In the genomic region with DNA sequence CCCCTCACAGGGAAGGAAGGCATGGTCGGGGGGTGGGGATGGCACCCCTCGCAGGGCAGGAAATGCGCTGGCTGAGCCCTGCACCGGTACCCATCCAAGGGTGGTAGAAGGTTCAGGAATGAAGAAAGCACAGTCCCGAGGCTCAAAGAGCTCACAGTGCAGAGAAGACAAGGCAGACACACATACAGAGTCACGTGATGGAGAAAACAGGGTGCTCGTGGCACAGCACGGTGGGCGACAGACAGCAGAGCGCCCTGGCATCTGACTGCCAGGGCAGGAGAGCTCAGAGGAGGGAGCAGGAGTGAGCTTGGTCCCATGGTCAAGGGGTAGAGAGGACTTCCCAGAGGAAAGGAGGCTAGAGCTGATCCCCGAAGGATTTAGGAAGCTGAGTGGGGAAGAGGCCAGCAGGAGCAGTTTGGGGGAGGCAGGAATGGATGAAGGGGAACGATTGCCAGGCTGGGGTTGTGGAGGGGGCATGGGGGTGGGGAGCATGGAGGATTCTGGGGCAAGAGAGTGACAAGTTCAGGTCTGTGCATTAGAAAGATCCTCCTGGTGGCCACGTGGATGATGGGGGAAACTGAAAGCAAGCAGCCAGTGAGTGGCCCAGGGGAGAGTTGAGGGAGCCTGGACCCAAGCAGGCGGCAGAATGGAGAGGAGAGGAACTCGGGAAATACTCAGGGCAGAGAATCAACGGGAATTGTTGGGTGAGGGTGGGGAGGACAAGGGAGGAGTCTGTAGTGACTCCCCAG, we compare ENCODE assay signal across 1 cellular context.
TF ChIP-seq lines count a peak whose summit lies in the region.

No MANE protein-coding gene starts in this region.

TF ChIP-seq in GM12878, 131 proteins besides CTCF, POLR2A, EP300 and RAD21:
- TF ChIP-seq SMARCA5 (IDR thresholded peaks at IDR 0.05) (no peak), NR2F1 (conservative IDR thresholded peaks at IDR 0.05) (no peak), CHD1 (IDR thresholded peaks at IDR 0.05; ENCODE audit: low read depth, low read length) (no peak), BHLHE40 (IDR thresholded peaks at IDR 0.05; ENCODE audit: borderline replicate concordance in 1 of 2, low read depth in 2 of 2, low read length in 1 of 2) (peak in 1 of 2 experiments; percentile 30; a peak in 1 of 4 replicates), MYC (IDR thresholded peaks at IDR 0.05; ENCODE audit: insufficient read depth, insufficient read length, insufficient replicate concordance, low read length, severe bottlenecking) (no peak), ZSCAN29 (IDR thresholded peaks at IDR 0.05) (no peak), MXI1 (IDR thresholded peaks at IDR 0.05; ENCODE audit: low read depth, low read length) (no peak), CHD4 (IDR thresholded peaks at IDR 0.05) (no peak), IKZF2 (IDR thresholded peaks at IDR 0.05) (no peak), JUNB (IDR thresholded peaks at IDR 0.05) (no peak), ZNF24 (IDR thresholded peaks at IDR 0.05) (no peak), STAT3 (IDR thresholded peaks at IDR 0.05; ENCODE audit: low read depth, low read length) (no peak), DPF2 (IDR thresholded peaks at IDR 0.05) (no peak), POU2F2 (IDR thresholded peaks at IDR 0.05; ENCODE audit: borderline replicate concordance, low read depth, low read length) (no peak)
- TF ChIP-seq, protein P1, sequence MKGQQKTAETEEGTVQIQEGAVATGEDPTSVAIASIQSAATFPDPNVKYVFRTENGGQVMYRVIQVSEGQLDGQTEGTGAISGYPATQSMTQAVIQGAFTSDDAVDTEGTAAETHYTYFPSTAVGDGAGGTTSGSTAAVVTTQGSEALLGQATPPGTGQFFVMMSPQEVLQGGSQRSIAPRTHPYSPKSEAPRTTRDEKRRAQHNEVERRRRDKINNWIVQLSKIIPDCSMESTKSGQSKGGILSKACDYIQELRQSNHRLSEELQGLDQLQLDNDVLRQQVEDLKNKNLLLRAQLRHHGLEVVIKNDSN (IDR thresholded peaks at IDR 0.05; ENCODE audit: borderline replicate concordance, extremely low read length, insufficient read depth, low read depth, low read length), result peak; percentile 55
- TF ChIP-seq, protein P2, sequence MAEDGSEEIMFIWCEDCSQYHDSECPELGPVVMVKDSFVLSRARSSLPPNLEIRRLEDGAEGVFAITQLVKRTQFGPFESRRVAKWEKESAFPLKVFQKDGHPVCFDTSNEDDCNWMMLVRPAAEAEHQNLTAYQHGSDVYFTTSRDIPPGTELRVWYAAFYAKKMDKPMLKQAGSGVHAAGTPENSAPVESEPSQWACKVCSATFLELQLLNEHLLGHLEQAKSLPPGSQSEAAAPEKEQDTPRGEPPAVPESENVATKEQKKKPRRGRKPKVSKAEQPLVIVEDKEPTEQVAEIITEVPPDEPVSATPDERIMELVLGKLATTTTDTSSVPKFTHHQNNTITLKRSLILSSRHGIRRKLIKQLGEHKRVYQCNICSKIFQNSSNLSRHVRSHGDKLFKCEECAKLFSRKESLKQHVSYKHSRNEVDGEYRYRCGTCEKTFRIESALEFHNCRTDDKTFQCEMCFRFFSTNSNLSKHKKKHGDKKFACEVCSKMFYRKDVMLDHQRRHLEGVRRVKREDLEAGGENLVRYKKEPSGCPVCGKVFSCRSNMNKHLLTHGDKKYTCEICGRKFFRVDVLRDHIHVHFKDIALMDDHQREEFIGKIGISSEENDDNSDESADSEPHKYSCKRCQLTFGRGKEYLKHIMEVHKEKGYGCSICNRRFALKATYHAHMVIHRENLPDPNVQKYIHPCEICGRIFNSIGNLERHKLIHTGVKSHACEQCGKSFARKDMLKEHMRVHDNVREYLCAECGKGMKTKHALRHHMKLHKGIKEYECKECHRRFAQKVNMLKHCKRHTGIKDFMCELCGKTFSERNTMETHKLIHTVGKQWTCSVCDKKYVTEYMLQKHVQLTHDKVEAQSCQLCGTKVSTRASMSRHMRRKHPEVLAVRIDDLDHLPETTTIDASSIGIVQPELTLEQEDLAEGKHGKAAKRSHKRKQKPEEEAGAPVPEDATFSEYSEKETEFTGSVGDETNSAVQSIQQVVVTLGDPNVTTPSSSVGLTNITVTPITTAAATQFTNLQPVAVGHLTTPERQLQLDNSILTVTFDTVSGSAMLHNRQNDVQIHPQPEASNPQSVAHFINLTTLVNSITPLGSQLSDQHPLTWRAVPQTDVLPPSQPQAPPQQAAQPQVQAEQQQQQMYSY (CRISPR knock-in tag; IDR thresholded peaks at IDR 0.05), result no peak
- TF ChIP-seq, protein P3, sequence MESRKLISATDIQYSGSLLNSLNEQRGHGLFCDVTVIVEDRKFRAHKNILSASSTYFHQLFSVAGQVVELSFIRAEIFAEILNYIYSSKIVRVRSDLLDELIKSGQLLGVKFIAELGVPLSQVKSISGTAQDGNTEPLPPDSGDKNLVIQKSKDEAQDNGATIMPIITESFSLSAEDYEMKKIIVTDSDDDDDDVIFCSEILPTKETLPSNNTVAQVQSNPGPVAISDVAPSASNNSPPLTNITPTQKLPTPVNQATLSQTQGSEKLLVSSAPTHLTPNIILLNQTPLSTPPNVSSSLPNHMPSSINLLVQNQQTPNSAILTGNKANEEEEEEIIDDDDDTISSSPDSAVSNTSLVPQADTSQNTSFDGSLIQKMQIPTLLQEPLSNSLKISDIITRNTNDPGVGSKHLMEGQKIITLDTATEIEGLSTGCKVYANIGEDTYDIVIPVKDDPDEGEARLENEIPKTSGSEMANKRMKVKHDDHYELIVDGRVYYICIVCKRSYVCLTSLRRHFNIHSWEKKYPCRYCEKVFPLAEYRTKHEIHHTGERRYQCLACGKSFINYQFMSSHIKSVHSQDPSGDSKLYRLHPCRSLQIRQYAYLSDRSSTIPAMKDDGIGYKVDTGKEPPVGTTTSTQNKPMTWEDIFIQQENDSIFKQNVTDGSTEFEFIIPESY (IDR thresholded peaks at IDR 0.05), result no peak
TF ChIP-seq in GM12878: peak in this region for 2.
